20 cellular contexts compared by ENCODE assay signal in genomic region chr4:185849543-185850185, GRCh38. TPM values are rescaled to one million over a fixed set of nuclear protein-coding genes. Genes with fewer than 3 reads are reported as not detected.
DNase-seq lines count a peak whose midpoint lies in the region; ATAC-seq lines count a peak whose summit lies in the region.
"Had no signal": no experiment of that assay in that cellular context is flagged by ENCODE, and none has a peak within 500 bp of the region (broad histone marks: within the 10 kb centered on the region; RNA-seq: fewer than 3 reads in every experiment).

No MANE protein-coding gene starts in this region.

- H3K27me3 ChIP-seq in mesendoderm (ENCODE audit: insufficient read depth, low read length, poor library complexity) (no peaks in the 10 kb centered on the region), aorta (ENCODE audit: control insufficient read depth in 1 of 2, insufficient read depth in 2 of 2, low read length in 1 of 2) (no peaks in the 10 kb centered on the region)
- H3K27me3 ChIP-seq: ascending aorta, BLaER1, right lobe of liver, SJSA1 had no signal

- H2BK5ac ChIP-seq in mesendoderm (ENCODE audit: low read length): no peak overlapping the region

- H3K79me2 ChIP-seq in mesendoderm (ENCODE audit: control insufficient read depth, insufficient read depth, low read length): no peaks in the 10 kb centered on the region

- ATAC-seq in aorta (ENCODE audit: low FRiP score) (peak; percentile 69), GM21786 (IDR thresholded peaks at IDR 0.05; ENCODE audit: unreplicated experiment) (no peak)
- ATAC-seq: PC-3, right lobe of liver had no signal

- no peaks in the 10 kb centered on the region for H3K9me3 ChIP-seq in aorta (ENCODE audit: control insufficient read depth, low read length)
- H3K9me3 ChIP-seq: ascending aorta, right lobe of liver, SJSA1 had no signal

- no peaks in the 10 kb centered on the region for H3K79me1 ChIP-seq in mesendoderm (ENCODE audit: low read length)

- no peak overlapping the region for H3K27ac ChIP-seq in mesendoderm (ENCODE audit: low read depth, low read length)
- no peak overlapping the region for H3K27ac ChIP-seq in aorta (ENCODE audit: low read depth in 1 of 2, low read length in 2 of 2)
- H3K27ac ChIP-seq: ascending aorta, BLaER1, right lobe of liver, SJSA1 had no signal

- H2AK5ac ChIP-seq in mesendoderm (ENCODE audit: low read length): no peak overlapping the region

- intact Hi-C loops in aorta (cut with DNase I): no loop called here

- H2BK120ac ChIP-seq in mesendoderm (ENCODE audit: low read depth, low read length): no peak overlapping the region

- WGBS in mesendoderm (ENCODE audit: extremely low coverage, insufficient coverage, low lambda C conversion rate): no CpG with 5 or more reads among the region's 7 CpGs
- whole genome bisulfite sequencing in aorta, 2 donors: 77 to 81% methylated on average over 7 of the region's 7 CpGs

- H4K8ac ChIP-seq in mesendoderm (ENCODE audit: low read depth, low read length): no peak overlapping the region

- peak overlapping the region; percentile 42 for H2BK15ac ChIP-seq in mesendoderm (replicated peaks; ENCODE audit: low read depth)

- no peak overlapping the region for H3K56ac ChIP-seq in mesendoderm (ENCODE audit: low read length)

- no peak overlapping the region for H4K5ac ChIP-seq in mesendoderm (ENCODE audit: low read length)

- H3K36me3 ChIP-seq in mesendoderm (ENCODE audit: control insufficient read depth, insufficient read depth, low read length) (no peaks in the 10 kb centered on the region), aorta (ENCODE audit: control insufficient read depth in 1 of 2, insufficient read depth in 2 of 2, low read length in 1 of 2) (no peaks in the 10 kb centered on the region)
- H3K36me3 ChIP-seq: ascending aorta, BLaER1, HAP-1, right lobe of liver, SJSA1 had no signal

- no peak overlapping the region for H3K9ac ChIP-seq in mesendoderm (ENCODE audit: low read length)
- H3K9ac ChIP-seq: BLaER1 had no signal

- H3K23ac ChIP-seq in mesendoderm (ENCODE audit: low read length): no peak overlapping the region

- no peak overlapping the region for H3K4me3 ChIP-seq in mesendoderm (ENCODE audit: low read length)
- no peak overlapping the region for H3K4me3 ChIP-seq in aorta (ENCODE audit: low read length in 2 of 2)
- H3K4me3 ChIP-seq: ascending aorta, BLaER1, HAP-1, right lobe of liver, SJSA1 had no signal

- no peak overlapping the region for H3K4ac ChIP-seq in mesendoderm (ENCODE audit: low read depth, low read length)

- peaks cover 6% of the 10 kb centered on the region for H3K4me1 ChIP-seq in mesendoderm (ENCODE audit: control insufficient read depth, low read depth, low read length)
- H3K4me1 ChIP-seq in aorta (ENCODE audit: control insufficient read depth in 1 of 2, insufficient read depth in 2 of 2, low read length in 2 of 2): no peaks in the 10 kb centered on the region
- H3K4me1 ChIP-seq: right lobe of liver had no signal

- DNase-seq in amniotic epithelial cell (ENCODE audit: low read depth): peak; percentile 55
- DNase-seq in fibroblast of the conjunctiva (ENCODE audit: low read depth): peak; percentile 30
- DNase-seq in mesendoderm: no peak
- DNase-seq in aorta: no peak
- DNase-seq in NCI-H187 (lab: John Stamatoyannopoulos, UW): no peak
- no peak for DNase-seq in C1 segment of cervical spinal cord (lab: John Stamatoyannopoulos, UW)
- DNase-seq: activated effector memory CD4-positive, alpha-beta T cell treated with anti-CD3 and anti-CD28 coated beads, Interleukin-2, amount 50 U/mL, for 16 hours; cortex of kidney; GF-D8; KBM-7; midbrain; NCI-H2107; PC-3; right lobe of liver had no signal

- no peak overlapping the region for H3K4me2 ChIP-seq in mesendoderm (ENCODE audit: low read length)
- H3K4me2 ChIP-seq: BLaER1 had no signal

- H3K18ac ChIP-seq in mesendoderm (ENCODE audit: low read length): no peak overlapping the region

RNA-seq across cellular contexts. Expression of gene SORBS2, which starts 37.7 kb away (rescaled TPM):
- polyA plus RNA-seq in mesendoderm (2013, experiment 1 of 2): 0.67 TPM
- 0.76 TPM for polyA plus RNA-seq in mesendoderm (2013, experiment 2 of 2)
- total RNA-seq in aorta: 100 to 1,000 TPM; 289 to 696 TPM
- 100 to 1,000 TPM; 111 to 202 TPM for polyA plus RNA-seq in aorta
- total RNA-seq: T-helper 2 cell treated with Interferon-gamma antibody and Interleukin-4, amounts not matched to agents 100 ng/mL and 5 ng/mL, for 36 hours had no signal

Comparison
In these comparisons a context has a peak if more than half of its experiments do, and no peak if none do; other contexts are left out.
1. DNase-seq: peak in amniotic epithelial cell (single experiment) and fibroblast of the conjunctiva (single experiment); none in mesendoderm (single experiment), aorta (0 of 2), NCI-H187 (0 of 2) and C1 segment of cervical spinal cord (0 of 14).